ENCODE assay signal across 17 cellular contexts in the genomic region with DNA sequence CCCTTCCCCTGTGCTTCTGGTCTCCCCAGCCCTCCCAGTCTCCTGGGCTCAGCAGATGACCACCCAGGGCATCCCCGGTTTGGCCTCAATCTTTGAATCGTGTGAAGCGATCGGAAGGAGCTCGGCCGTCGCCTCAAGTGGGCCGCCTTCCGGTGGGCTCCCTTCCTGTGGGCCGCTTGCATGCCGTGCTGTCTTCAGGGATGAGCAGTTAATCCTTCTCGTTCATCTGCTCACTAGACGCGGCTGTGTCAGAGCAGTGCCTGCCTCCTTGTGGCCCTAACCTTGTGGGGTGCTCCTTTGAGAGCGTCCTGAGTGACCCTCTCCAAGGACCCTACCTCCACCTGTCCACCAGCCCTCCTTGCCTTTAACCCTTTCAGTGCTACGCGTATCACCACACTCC.
"Had no signal": no experiment of that assay in that cellular context is flagged by ENCODE, and none has a peak within 500 bp of the region (broad histone marks: within the 10 kb centered on the region; RNA-seq: fewer than 3 reads in every experiment).

No MANE protein-coding gene starts in this region.

- H3K9me3 ChIP-seq: body of pancreas, gastroesophageal sphincter, heart right ventricle, left lung, right atrium auricular region, tibial nerve, uterus had no signal

- H3K4me3 Mint-ChIP-seq: activated B cell treated with CpG ODN at 0.5 μM for 24 hours; activated CD4-positive, alpha-beta T cell treated with anti-CD3 and anti-CD28 coated beads, Interleukin-2, amount 10 ng/mL, durations not matched to agents 24 days and 14 days; activated CD8-positive, alpha-beta T cell treated with anti-CD3 and anti-CD28 coated beads for 36 hours; activated naive CD4-positive, alpha-beta T cell treated with anti-CD3 and anti-CD28 coated beads for 36 hours; activated T-cell treated with anti-CD3 and anti-CD28 coated beads, Interleukin-2, amount 50 U/mL, for 4 hours; T-helper 2 cell treated with Interferon-gamma antibody and Interleukin-4, amounts not matched to agents 5 μg/mL and 100 μg/mL, for 36 hours had no signal

- H3K27ac ChIP-seq: body of pancreas, gastroesophageal sphincter, heart right ventricle, left lung, right atrium auricular region, tibial nerve, uterus had no signal

- H3K4me1 Mint-ChIP-seq: activated B cell treated with CpG ODN at 0.5 μM for 24 hours; activated CD4-positive, alpha-beta T cell treated with anti-CD3 and anti-CD28 coated beads, Interleukin-2, amount 10 ng/mL, durations not matched to agents 24 days and 14 days had no signal

- H3K27me3 Mint-ChIP-seq: activated CD4-positive, alpha-beta T cell treated with anti-CD3 and anti-CD28 coated beads, Interleukin-2, amount 10 ng/mL, durations not matched to agents 24 days and 14 days; activated CD8-positive, alpha-beta T cell treated with anti-CD3 and anti-CD28 coated beads for 36 hours; progenitor cell of endocrine pancreas had no signal

- H3K4me3 ChIP-seq: body of pancreas, gastroesophageal sphincter, heart right ventricle, left lung, right atrium auricular region, tibial nerve, uterus had no signal

- H3K9me3 Mint-ChIP-seq: activated B cell treated with CpG ODN at 0.5 μM for 24 hours; activated CD4-positive, alpha-beta T cell treated with anti-CD3 and anti-CD28 coated beads, Interleukin-2, amount 10 ng/mL, durations not matched to agents 24 days and 14 days; activated CD8-positive, alpha-beta T cell treated with anti-CD3 and anti-CD28 coated beads for 36 hours; activated naive CD4-positive, alpha-beta T cell treated with anti-CD3 and anti-CD28 coated beads for 36 hours; activated T-cell treated with anti-CD3 and anti-CD28 coated beads, Interleukin-2, amount 50 U/mL, for 4 hours; T-helper 2 cell treated with Interferon-gamma antibody and Interleukin-4, amounts not matched to agents 5 μg/mL and 100 μg/mL, for 36 hours had no signal

- DNase-seq: activated B cell treated with CpG ODN at 0.5 μM for 24 hours; activated CD4-positive, alpha-beta T cell treated with anti-CD3 and anti-CD28 coated beads, Interleukin-2, amount 10 ng/mL, durations not matched to agents 24 days and 14 days; activated CD8-positive, alpha-beta T cell treated with anti-CD3 and anti-CD28 coated beads for 36 hours; activated naive CD4-positive, alpha-beta T cell treated with anti-CD3 and anti-CD28 coated beads for 36 hours; activated T-cell treated with anti-CD3 and anti-CD28 coated beads, Interleukin-2, amount 50 U/mL, for 4 hours; body of pancreas; central memory CD4-positive, alpha-beta T cell; heart right ventricle; left lung; stimulated activated CD4-positive, alpha-beta T cell treated with anti-CD3 and anti-CD28 coated beads, Interleukin-2, amount 100 ng/mL, for 24 hours; stimulated activated naive CD4-positive, alpha-beta T cell treated with Interleukin-2 at 50 U/mL for 16 hours; uterus had no signal

- H3K27me3 ChIP-seq: body of pancreas, gastroesophageal sphincter, heart right ventricle, left lung, right atrium auricular region, tibial nerve, uterus had no signal

- H3K4me1 ChIP-seq: body of pancreas, uterus had no signal

- H3K27ac Mint-ChIP-seq: activated B cell treated with CpG ODN at 0.5 μM for 24 hours; activated CD4-positive, alpha-beta T cell treated with anti-CD3 and anti-CD28 coated beads, Interleukin-2, amount 10 ng/mL, durations not matched to agents 24 days and 14 days; activated CD8-positive, alpha-beta T cell treated with anti-CD3 and anti-CD28 coated beads for 36 hours; activated naive CD4-positive, alpha-beta T cell treated with anti-CD3 and anti-CD28 coated beads for 36 hours; progenitor cell of endocrine pancreas; T-helper 2 cell treated with Interferon-gamma antibody and Interleukin-4, amounts not matched to agents 5 μg/mL and 100 μg/mL, for 36 hours had no signal

- H3K36me3 ChIP-seq: uterus had no signal
